Comparison of ENCODE assay signal across 8 cellular contexts in genomic region chr4:163332526-163333405, GRCh38. TPM values are rescaled to one million over a fixed set of nuclear protein-coding genes. Genes with fewer than 3 reads are reported as not detected.
DNase-seq lines count a peak whose midpoint lies in the region; ATAC-seq, FAIRE-seq and TF ChIP-seq lines count a peak whose summit lies in the region.

NPY1R (minus strand) TSS chr4:163332596; CDS start chr4:163326554, 6,042 bp downstream.

- CTCF ChIA-PET in activated naive CD4-positive, alpha-beta T cell treated with anti-CD3 and anti-CD28 coated beads for 36 hours (lab: Charles Lee) = interaction anchor here (0.6 to 1.4 kb wide), 11 partner anchors 40 to 835 kb away, joined by 3 to 5 read pairs (median 3); no protein-coding TSS in a partner anchor

- no peak for FAIRE-seq in urothelium cell line (lab: Jason Lieb, UNC)

- no peaks in the 10 kb centered on the region for H3K36me3 Mint-ChIP-seq in activated naive CD4-positive, alpha-beta T cell treated with anti-CD3 and anti-CD28 coated beads for 36 hours (ENCODE audit: low read depth)
- H3K36me3 Mint-ChIP-seq in neural crest cell (ENCODE audit: low read depth) = no peaks in the 10 kb centered on the region

- no peak within 1 kb of the TSS for H3K27ac Mint-ChIP-seq in activated naive CD4-positive, alpha-beta T cell treated with anti-CD3 and anti-CD28 coated beads for 36 hours
- H3K27ac Mint-ChIP-seq in neural crest cell (ENCODE audit: unreplicated experiment) = peak within 1 kb of the TSS; percentile 93

- no peaks in the 10 kb centered on the region for H3K9me3 ChIP-seq in gastroesophageal sphincter

- H3K9me3 Mint-ChIP-seq in activated naive CD4-positive, alpha-beta T cell treated with anti-CD3 and anti-CD28 coated beads for 36 hours = no peaks in the 10 kb centered on the region
- no peaks in the 10 kb centered on the region for H3K9me3 Mint-ChIP-seq in neural crest cell

- TF ChIP-seq EP300 in gastroesophageal sphincter (IDR thresholded peaks at IDR 0.05) = no peak

- TF ChIP-seq CTCF in C4-2B (conservative IDR thresholded peaks at IDR 0.05) = peak; percentile 84
- peak in 3 of 4 experiments; percentile 45 to 73 (median 54) for TF ChIP-seq CTCF in gastroesophageal sphincter (IDR thresholded peaks at IDR 0.05)
- TF ChIP-seq CTCF in neural crest cell (conservative IDR thresholded peaks at IDR 0.05) = peak; percentile 79

- H3K36me3 ChIP-seq in gastroesophageal sphincter = no peaks in the 10 kb centered on the region

- H3K27me3 Mint-ChIP-seq in activated naive CD4-positive, alpha-beta T cell treated with anti-CD3 and anti-CD28 coated beads for 36 hours (ENCODE audit: low read depth) = peaks cover 43% of the 10 kb centered on the region
- H3K27me3 Mint-ChIP-seq in neural crest cell (ENCODE audit: low read depth) = peaks cover 73% of the 10 kb centered on the region

- peaks cover 0 to 26% (median 0%) of the 10 kb centered on the region in 3 donors for H3K4me1 ChIP-seq in gastroesophageal sphincter

- no peak for TF ChIP-seq POLR2A in gastroesophageal sphincter (IDR thresholded peaks at IDR 0.05)

- peaks cover 54% of the 10 kb centered on the region for H3K27me3 ChIP-seq in gastroesophageal sphincter

- peaks cover 14% of the 10 kb centered on the region for H3K4me1 Mint-ChIP-seq in activated naive CD4-positive, alpha-beta T cell treated with anti-CD3 and anti-CD28 coated beads for 36 hours (ENCODE audit: low read depth)
- peaks cover 13% of the 10 kb centered on the region for H3K4me1 Mint-ChIP-seq in neural crest cell

- ATAC-seq in GM19043 (IDR thresholded peaks at IDR 0.05; ENCODE audit: low read depth, unreplicated experiment) = peak; percentile 61
- ATAC-seq in HG03159 (IDR thresholded peaks at IDR 0.05; ENCODE audit: unreplicated experiment) = peak; percentile 77
- ATAC-seq in gastroesophageal sphincter = peak; percentile 85

- peak within 1 kb of the TSS; percentile 33 for H3K27ac ChIP-seq in C4-2B
- H3K27ac ChIP-seq in gastroesophageal sphincter = peak within 1 kb of the TSS in 2 of 4 donors; percentile 7 to 30

- peak within 1 kb of the TSS; percentile 28 to 59 for H3K4me3 ChIP-seq in gastroesophageal sphincter

- H3K4me3 Mint-ChIP-seq in activated naive CD4-positive, alpha-beta T cell treated with anti-CD3 and anti-CD28 coated beads for 36 hours = peak within 1 kb of the TSS; percentile 55
- peak within 1 kb of the TSS; percentile 97 for H3K4me3 Mint-ChIP-seq in neural crest cell

- peak; percentile 38 for DNase-seq in NCI-H748 treated with DMSO at 0.1 percent for 48 hours (lab: John Stamatoyannopoulos, UW)
- DNase-seq in activated naive CD4-positive, alpha-beta T cell treated with anti-CD3 and anti-CD28 coated beads for 36 hours = peak; percentile 65
- DNase-seq in neural crest cell (ENCODE audit: low read depth, low spot score) = peak; percentile 68
- DNase-seq in urothelium cell line (ENCODE audit: low spot score) = peak; percentile 76

- intact Hi-C loops in activated naive CD4-positive, alpha-beta T cell treated with anti-CD3 and anti-CD28 coated beads for 36 hours (cut with micrococcal nuclease) = loop anchor here (1.0 to 2.0 kb wide), 5 partner anchors 166 to 835 kb away; partner anchors contain the start of gene NAF1

- WGBS in gastroesophageal sphincter (ENCODE audit: low coverage in 1 of 2), 2 donors = 7 to 32% methylated on average over 5 to 21 of the region's 36 CpGs

RNA-seq across cellular contexts. Expression of gene NPY1R, which starts in this region (rescaled TPM):
- not detected for total RNA-seq in activated naive CD4-positive, alpha-beta T cell treated with anti-CD3 and anti-CD28 coated beads for 36 hours
- total RNA-seq in gastroesophageal sphincter (1 to 10 TPM; 1.1 to 5.4 (median 4.1) TPM), neural crest cell (0.41 and 0.49 TPM in 2 replicates)

Comparison
In these comparisons a context has a peak if more than half of its experiments do, and no peak if none do; other contexts are left out.
1. Peak in DNase-seq in activated naive CD4-positive, alpha-beta T cell treated with anti-CD3 and anti-CD28 coated beads for 36 hours; RNA of the gene not detected or under 1 TPM.
2. Peak in DNase-seq in neural crest cell; RNA of the gene not detected or under 1 TPM.